ENCODE assay signal across 9 cellular contexts in the genomic region with DNA sequence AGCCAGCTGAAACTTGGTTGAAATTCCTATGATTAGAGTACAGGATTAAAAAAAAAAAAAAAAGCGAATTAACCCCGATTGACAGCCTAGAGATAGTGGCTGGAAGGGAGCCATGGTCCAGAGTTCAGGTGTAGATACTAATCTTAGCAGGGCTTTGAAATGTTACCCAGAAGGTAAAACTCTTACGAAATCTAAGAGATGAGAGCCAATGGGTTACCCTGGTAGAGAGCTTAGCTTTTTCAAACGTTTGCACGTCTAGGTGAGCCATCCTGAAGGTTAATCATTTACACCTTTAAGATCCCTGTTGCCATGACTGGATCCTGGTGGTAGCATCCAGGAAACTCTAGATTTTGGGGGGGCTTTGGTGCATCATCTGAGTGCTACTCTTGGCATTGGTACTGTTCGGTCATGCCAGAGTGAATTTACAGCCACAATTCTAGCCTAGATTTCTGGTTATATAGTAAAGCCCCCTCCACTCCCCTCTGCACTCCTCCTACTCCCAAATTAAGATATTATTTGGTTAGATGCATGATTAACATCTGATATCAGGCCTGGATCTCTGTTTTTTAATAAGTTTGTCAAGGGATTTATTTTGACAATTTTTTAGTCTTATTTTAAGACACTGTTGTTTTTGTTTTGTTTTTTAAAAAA.
A peak's percentile ranks its signal among the peaks of the same experiment; 100 is the strongest.
DNase-seq lines count a peak whose midpoint lies in the region; ATAC-seq lines count a peak whose summit lies in the region.
"Had no signal": no experiment of that assay in that cellular context is flagged by ENCODE, and none has a peak within 500 bp of the region (broad histone marks: within the 10 kb centered on the region; RNA-seq: fewer than 3 reads in every experiment).

No MANE protein-coding gene starts in this region.

- DNase-seq in ACHN: peak; percentile 28
- DNase-seq in HuH-7 (ENCODE audit: low spot score): peak; percentile 84
- no peak for DNase-seq in caudate nucleus (lab: John Stamatoyannopoulos, UW)
- no peak for DNase-seq in DMS79 (lab: John Stamatoyannopoulos, UW)
- DNase-seq in activated CD4-positive, alpha-beta T cell treated with anti-CD3 and anti-CD28 coated beads, Interleukin-2, amount 50 U/mL, for 1 hour: no peak
- DNase-seq: activated CD4-positive, CD25-positive, alpha-beta regulatory T cell had no signal

- in situ Hi-C loops in ACHN (cut with HindIII; ENCODE audit: low pct_ligation_motif_present, low pct_unique_long_range_greater_than_20kb, low sequenced_read_pairs): no loop called here

- H3K36me3 ChIP-seq in muscle layer of colon (ENCODE audit: insufficient read depth, low read length): no peaks in the 10 kb centered on the region

- H3K4me1 ChIP-seq in muscle layer of colon (ENCODE audit: insufficient read depth, low read length): peaks cover 19% of the 10 kb centered on the region

- H3K27ac ChIP-seq in caudate nucleus (ENCODE audit: low read depth, low read length): peak overlapping the region; percentile 78
- H3K27ac ChIP-seq in muscle layer of colon (ENCODE audit: low read depth, low read length): no peak overlapping the region

- H3K9ac ChIP-seq in muscle layer of colon (ENCODE audit: low read length): no peak overlapping the region

- ATAC-seq in GM18907 (IDR thresholded peaks at IDR 0.05; ENCODE audit: unreplicated experiment): no peak
- no peak for ATAC-seq in GM18858 (IDR thresholded peaks at IDR 0.05; ENCODE audit: unreplicated experiment)

- H3K4me3 ChIP-seq in muscle layer of colon (ENCODE audit: low read depth in 1 of 2, low read length in 2 of 2): peak overlapping the region; percentile 55 to 74

- H3K9me3 ChIP-seq in muscle layer of colon (ENCODE audit: low read length): no peaks in the 10 kb centered on the region

- H3K27me3 ChIP-seq in muscle layer of colon (ENCODE audit: control insufficient read depth in 1 of 2, insufficient read depth in 2 of 2, low read length in 2 of 2): no peaks in the 10 kb centered on the region

Comparison
In these comparisons a context has a peak if more than half of its experiments do, and no peak if none do; other contexts are left out.
1. DNase-seq: peak in ACHN (single experiment) and HuH-7 (single experiment); none in caudate nucleus (0 of 61), DMS79 (single experiment) and activated CD4-positive, alpha-beta T cell treated with anti-CD3 and anti-CD28 coated beads, Interleukin-2, amount 50 U/mL, for 1 hour (single experiment).